Comparison of ENCODE assay signal across 13 cellular contexts in the genomic region with DNA sequence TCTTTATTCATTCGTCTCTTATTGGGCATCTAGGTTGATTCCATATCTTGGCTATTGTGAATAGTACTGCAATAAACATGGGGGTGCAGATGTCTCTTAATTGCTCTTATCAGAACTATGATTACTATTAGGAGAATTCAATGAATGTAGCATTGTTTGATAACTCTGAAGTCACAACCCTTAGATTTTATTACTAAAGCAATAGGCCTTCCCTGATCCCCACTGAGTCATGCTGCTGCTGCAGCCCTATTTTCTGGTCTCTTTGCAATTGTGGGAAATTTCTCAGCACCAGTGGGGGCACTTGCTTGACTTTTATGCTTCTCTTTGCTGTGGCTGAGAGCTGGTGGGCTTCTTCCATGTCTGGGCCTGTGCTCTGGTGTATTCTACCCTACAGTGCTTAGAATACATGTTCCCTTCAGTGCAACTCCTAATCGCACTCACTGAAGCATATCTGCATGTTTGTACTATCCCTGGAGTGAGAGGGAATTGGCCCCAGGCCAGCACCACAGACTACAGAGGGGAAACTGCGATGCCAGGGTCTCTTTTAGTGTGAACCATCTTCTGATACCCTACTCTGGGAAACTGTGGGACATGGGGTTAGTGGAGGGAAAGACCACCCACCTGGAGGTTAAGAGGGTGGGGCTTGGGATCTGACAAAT. TPM values are rescaled to one million over a fixed set of nuclear protein-coding genes. Genes with fewer than 3 reads are reported as not detected.
DNase-seq lines count a peak whose midpoint lies in the region; ATAC-seq and TF ChIP-seq lines count a peak whose summit lies in the region.
"Had no signal": no experiment of that assay in that cellular context is flagged by ENCODE, and none has a peak within 500 bp of the region (broad histone marks: within the 10 kb centered on the region; RNA-seq: fewer than 3 reads in every experiment).

No MANE protein-coding gene starts in this region.

- TF ChIP-seq CTCF in gastroesophageal sphincter (IDR thresholded peaks at IDR 0.05) = no peak

- ATAC-seq in left cardiac atrium = peak; percentile 34 to 45
- ATAC-seq in gastroesophageal sphincter = no peak

- DNase-seq in COR-L47 (lab: John Stamatoyannopoulos, UW) = peak; percentile 35
- peak; percentile 65 for DNase-seq in HCEC 1CT
- peak; percentile 76 for DNase-seq in NCI-H69 (lab: John Stamatoyannopoulos, UW)
- DNase-seq in left cardiac atrium = no peak
- no peak for DNase-seq in HPDE6-E6E7 (ENCODE audit: extremely low spot score)
- no peak for DNase-seq in central memory CD4-positive, alpha-beta T cell
- no peak for DNase-seq in activated naive CD4-positive, alpha-beta T cell (lab: John Stamatoyannopoulos, UW)
- DNase-seq: activated CD4-positive, alpha-beta T cell treated with anti-CD3 and anti-CD28 coated beads, Interleukin-2, amount 10 ng/mL, durations not matched to agents 7 days and 5 days; esophagus squamous epithelium; immature natural killer cell; MV-4-11 had no signal

- no peaks in the 10 kb centered on the region for H3K27me3 ChIP-seq in gastroesophageal sphincter
- H3K27me3 ChIP-seq: esophagus squamous epithelium had no signal

- WGBS in gastroesophageal sphincter (ENCODE audit: low coverage in 1 of 2), 2 donors = 89 to 93% methylated on average over 1 to 2 of the region's 3 CpGs

- TF ChIP-seq EP300 in gastroesophageal sphincter (IDR thresholded peaks at IDR 0.05) = no peak

- H3K4me3 ChIP-seq in gastroesophageal sphincter = no peak overlapping the region
- H3K4me3 ChIP-seq: esophagus squamous epithelium, thoracic aorta had no signal

- no peaks in the 10 kb centered on the region for H3K9me3 ChIP-seq in gastroesophageal sphincter
- H3K9me3 ChIP-seq: esophagus squamous epithelium, thoracic aorta had no signal

- no peaks in the 10 kb centered on the region for H3K36me3 ChIP-seq in gastroesophageal sphincter
- H3K36me3 ChIP-seq: esophagus squamous epithelium, thoracic aorta had no signal

- intact Hi-C loops in left cardiac atrium (cut with DNase I) = no loop called here

- no peak overlapping the region for H3K27ac ChIP-seq in gastroesophageal sphincter
- H3K27ac ChIP-seq: esophagus squamous epithelium, thoracic aorta had no signal

- TF ChIP-seq POLR2A in gastroesophageal sphincter (IDR thresholded peaks at IDR 0.05) = no peak

- no peaks in the 10 kb centered on the region for H3K4me1 ChIP-seq in gastroesophageal sphincter

RNA-seq across cellular contexts. Expression of a gene that starts 52.2 kb away (rescaled TPM):
- total RNA-seq in left cardiac atrium (10 to 100 TPM in 1 of 2 donors, 1 to 10 TPM in 1; 5.7 to 14.7 TPM), gastroesophageal sphincter (10 to 100 TPM in 2 of 4 donors, 1 to 10 TPM in 2; 5.0 to 38.0 (median 8.3) TPM)
- total RNA-seq: activated CD4-positive, alpha-beta T cell treated with anti-CD3 and anti-CD28 coated beads, Interleukin-2, amount 10 ng/mL, durations not matched to agents 7 days and 5 days had no signal

Comparison
In these comparisons a context has a peak if more than half of its experiments do, and no peak if none do; other contexts are left out.
1. DNase-seq: peak in COR-L47 (single experiment), HCEC 1CT (single experiment) and NCI-H69 (single experiment); none in left cardiac atrium (single experiment), HPDE6-E6E7 (single experiment), central memory CD4-positive, alpha-beta T cell (single experiment) and activated naive CD4-positive, alpha-beta T cell (0 of 4).